Comparison of ENCODE assay signal across 14 cellular contexts in genomic region chr16:12559714-12560113, GRCh38.
"Had no signal": no experiment of that assay in that cellular context is flagged by ENCODE, and none has a peak within 500 bp of the region (broad histone marks: within the 10 kb centered on the region; RNA-seq: fewer than 3 reads in every experiment).

No MANE protein-coding gene starts in this region.

- H3K9me3 ChIP-seq: adrenal gland, psoas muscle, sigmoid colon, testis had no signal

- DNase-seq: activated CD4-positive, alpha-beta T cell treated with anti-CD3 and anti-CD28 coated beads, Interleukin-2, amount 50 U/mL, for 1 hour; activated naive CD4-positive, alpha-beta T cell treated with anti-CD3 and anti-CD28 coated beads, Interleukin-2, amount 10 ng/mL, durations not matched to agents 7 days and 5 days; activated T-cell treated with anti-CD3 and anti-CD28 coated beads for 4 hours; adrenal gland; caudate nucleus; cortex of kidney; effector CD8-positive, alpha-beta T cell; mammary epithelial cell; naive thymus-derived CD8-positive, alpha-beta T cell; psoas muscle; sigmoid colon; stimulated activated CD4-positive, alpha-beta T cell treated with anti-CD3 and anti-CD28 coated beads, Interleukin-4, amount 100 ng/mL, for 24 hours; stimulated activated naive CD8-positive, alpha-beta T cell treated with anti-CD3 and anti-CD28 coated beads, Interleukin-15, amount 100 ng/mL, for 72 hours; testis had no signal

- H3K4me3 ChIP-seq: adrenal gland, psoas muscle, sigmoid colon, testis had no signal

- H3K27me3 ChIP-seq: adrenal gland, sigmoid colon, testis had no signal

- H3K36me3 ChIP-seq: adrenal gland, sigmoid colon had no signal

- H3K4me1 ChIP-seq: adrenal gland, psoas muscle, sigmoid colon, testis had no signal

- ATAC-seq: naive thymus-derived CD8-positive, alpha-beta T cell; psoas muscle; stimulated activated naive CD8-positive, alpha-beta T cell treated with anti-CD3 and anti-CD28 coated beads, Interleukin-15, amount 100 ng/mL, for 72 hours had no signal

- H3K27ac ChIP-seq: adrenal gland, psoas muscle, sigmoid colon, testis had no signal
